ENCODE assay signal across 2 cellular contexts in the genomic region with DNA sequence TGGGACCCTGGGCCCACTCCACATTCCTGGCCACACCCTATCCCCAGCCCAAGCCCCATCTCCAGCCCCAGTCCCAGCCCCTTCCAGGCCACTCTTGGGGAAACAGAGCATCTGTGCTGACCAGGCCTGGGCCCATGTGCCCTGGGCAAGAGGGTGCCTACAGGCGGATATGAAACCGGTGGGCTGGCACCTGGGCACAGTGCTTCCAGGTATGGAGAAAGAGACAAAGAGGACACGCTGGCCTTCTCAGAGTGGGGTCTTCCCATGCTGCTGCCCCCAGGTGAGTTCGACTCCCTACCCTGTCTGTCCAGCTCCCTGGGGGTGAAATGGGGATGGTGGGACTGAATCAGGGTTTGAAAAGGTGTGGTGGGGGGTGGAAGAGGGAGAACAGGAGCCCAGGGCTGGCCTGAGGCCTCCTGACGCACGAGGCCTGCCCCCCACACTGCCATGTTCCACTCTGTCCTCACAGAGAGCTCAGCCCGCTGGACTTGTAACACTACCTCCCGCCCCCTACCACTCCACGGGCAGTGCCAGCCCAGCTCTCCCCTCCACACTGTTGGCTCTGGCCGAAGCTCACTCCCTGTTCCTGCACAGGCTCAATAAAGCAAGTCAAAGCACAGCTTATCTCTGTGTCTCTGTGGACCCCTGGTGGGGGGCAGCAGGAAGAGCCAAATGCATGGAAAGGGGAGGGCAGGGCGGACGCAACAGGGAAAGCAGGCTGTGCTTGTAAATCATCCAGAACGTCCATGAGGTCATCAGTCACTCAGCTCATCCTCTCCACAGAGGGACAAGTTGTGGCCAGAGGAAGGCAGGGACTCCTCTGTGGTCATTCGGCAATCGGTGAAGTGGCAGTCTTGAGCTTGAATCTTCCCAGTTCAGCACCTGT.
TF ChIP-seq lines count a peak whose summit lies in the region.

No MANE protein-coding gene starts in this region.

TF ChIP-seq in HEK293, 187 proteins besides CTCF, POLR2A, EP300 and RAD21 (continued from another document):
- TF ChIP-seq, protein P1, sequence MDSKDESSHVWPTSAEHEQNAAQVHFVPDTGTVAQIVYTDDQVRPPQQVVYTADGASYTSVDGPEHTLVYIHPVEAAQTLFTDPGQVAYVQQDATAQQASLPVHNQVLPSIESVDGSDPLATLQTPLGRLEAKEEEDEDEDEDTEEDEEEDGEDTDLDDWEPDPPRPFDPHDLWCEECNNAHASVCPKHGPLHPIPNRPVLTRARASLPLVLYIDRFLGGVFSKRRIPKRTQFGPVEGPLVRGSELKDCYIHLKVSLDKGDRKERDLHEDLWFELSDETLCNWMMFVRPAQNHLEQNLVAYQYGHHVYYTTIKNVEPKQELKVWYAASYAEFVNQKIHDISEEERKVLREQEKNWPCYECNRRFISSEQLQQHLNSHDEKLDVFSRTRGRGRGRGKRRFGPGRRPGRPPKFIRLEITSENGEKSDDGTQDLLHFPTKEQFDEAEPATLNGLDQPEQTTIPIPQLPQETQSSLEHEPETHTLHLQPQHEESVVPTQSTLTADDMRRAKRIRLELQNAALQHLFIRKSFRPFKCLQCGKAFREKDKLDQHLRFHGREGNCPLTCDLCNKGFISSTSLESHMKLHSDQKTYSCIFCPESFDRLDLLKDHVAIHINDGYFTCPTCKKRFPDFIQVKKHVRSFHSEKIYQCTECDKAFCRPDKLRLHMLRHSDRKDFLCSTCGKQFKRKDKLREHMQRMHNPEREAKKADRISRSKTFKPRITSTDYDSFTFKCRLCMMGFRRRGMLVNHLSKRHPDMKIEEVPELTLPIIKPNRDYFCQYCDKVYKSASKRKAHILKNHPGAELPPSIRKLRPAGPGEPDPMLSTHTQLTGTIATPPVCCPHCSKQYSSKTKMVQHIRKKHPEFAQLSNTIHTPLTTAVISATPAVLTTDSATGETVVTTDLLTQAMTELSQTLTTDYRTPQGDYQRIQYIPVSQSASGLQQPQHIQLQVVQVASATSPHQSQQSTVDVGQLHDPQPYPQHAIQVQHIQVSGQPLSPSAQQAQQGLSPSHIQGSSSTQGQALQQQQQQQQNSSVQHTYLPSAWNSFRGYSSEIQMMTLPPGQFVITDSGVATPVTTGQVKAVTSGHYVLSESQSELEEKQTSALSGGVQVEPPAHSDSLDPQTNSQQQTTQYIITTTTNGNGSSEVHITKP (tag by site-specific recombination; IDR thresholded peaks at IDR 0.05): peak; percentile 75
- TF ChIP-seq ZNF629 (tag by site-specific recombination; IDR thresholded peaks at IDR 0.05) (peak; percentile 52; the same call in 1 of the 2 replicates), YY1 (tag by site-specific recombination; IDR thresholded peaks at IDR 0.05) (no peak), ZNF530 (tag by site-specific recombination; IDR thresholded peaks at IDR 0.05; ENCODE audit: low read depth) (0 out of 2 replicates have a peak, but pooled peaks have one; percentile 34), ZNF341 (tag by site-specific recombination; IDR thresholded peaks at IDR 0.05; ENCODE audit: low read depth) (peak; percentile 89), TCF7L2 (IDR thresholded peaks at IDR 0.05; ENCODE audit: borderline replicate concordance, low read depth, low read length) (no peak), SP2 (tag by site-specific recombination; IDR thresholded peaks at IDR 0.05) (0 out of 2 replicates have a peak, but pooled peaks have one; percentile 11), ZNF24 (tag by site-specific recombination; IDR thresholded peaks at IDR 0.05) (no peak), ZIC2 (tag by site-specific recombination; IDR thresholded peaks at IDR 0.05) (peak; percentile 93)
- TF ChIP-seq, protein P2, sequence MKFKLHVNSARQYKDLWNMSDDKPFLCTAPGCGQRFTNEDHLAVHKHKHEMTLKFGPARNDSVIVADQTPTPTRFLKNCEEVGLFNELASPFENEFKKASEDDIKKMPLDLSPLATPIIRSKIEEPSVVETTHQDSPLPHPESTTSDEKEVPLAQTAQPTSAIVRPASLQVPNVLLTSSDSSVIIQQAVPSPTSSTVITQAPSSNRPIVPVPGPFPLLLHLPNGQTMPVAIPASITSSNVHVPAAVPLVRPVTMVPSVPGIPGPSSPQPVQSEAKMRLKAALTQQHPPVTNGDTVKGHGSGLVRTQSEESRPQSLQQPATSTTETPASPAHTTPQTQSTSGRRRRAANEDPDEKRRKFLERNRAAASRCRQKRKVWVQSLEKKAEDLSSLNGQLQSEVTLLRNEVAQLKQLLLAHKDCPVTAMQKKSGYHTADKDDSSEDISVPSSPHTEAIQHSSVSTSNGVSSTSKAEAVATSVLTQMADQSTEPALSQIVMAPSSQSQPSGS (tag by site-specific recombination; IDR thresholded peaks at IDR 0.05; ENCODE audit: low read depth): peak; percentile 75; the same call in 1 of the 2 replicates

TF ChIP-seq in WTC11, 78 proteins besides CTCF, POLR2A, EP300 and RAD21 (continued from another document):
- TF ChIP-seq, protein P3, sequence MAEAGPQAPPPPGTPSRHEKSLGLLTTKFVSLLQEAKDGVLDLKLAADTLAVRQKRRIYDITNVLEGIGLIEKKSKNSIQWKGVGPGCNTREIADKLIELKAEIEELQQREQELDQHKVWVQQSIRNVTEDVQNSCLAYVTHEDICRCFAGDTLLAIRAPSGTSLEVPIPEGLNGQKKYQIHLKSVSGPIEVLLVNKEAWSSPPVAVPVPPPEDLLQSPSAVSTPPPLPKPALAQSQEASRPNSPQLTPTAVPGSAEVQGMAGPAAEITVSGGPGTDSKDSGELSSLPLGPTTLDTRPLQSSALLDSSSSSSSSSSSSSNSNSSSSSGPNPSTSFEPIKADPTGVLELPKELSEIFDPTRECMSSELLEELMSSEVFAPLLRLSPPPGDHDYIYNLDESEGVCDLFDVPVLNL (CRISPR knock-in tag; IDR thresholded peaks at IDR 0.05; ENCODE audit: borderline replicate concordance, low read depth): no peak
- TF ChIP-seq CBFB (CRISPR knock-in tag; IDR thresholded peaks at IDR 0.05; ENCODE audit: low read depth): no peak
- TF ChIP-seq TCF7 (CRISPR knock-in tag; IDR thresholded peaks at IDR 0.05; ENCODE audit: low read depth): no peak
- no peak for TF ChIP-seq ZNF396 (CRISPR knock-in tag; IDR thresholded peaks at IDR 0.05; ENCODE audit: borderline replicate concordance)
- TF ChIP-seq NR3C1 (CRISPR knock-in tag; conservative IDR thresholded peaks at IDR 0.05; ENCODE audit: low read depth): no peak
- TF ChIP-seq SOX15 (CRISPR knock-in tag; IDR thresholded peaks at IDR 0.05): no peak
- TF ChIP-seq ZBTB21 (CRISPR knock-in tag; IDR thresholded peaks at IDR 0.05; ENCODE audit: borderline replicate concordance): no peak
- no peak for TF ChIP-seq FOXK1 (CRISPR knock-in tag; IDR thresholded peaks at IDR 0.05)
- TF ChIP-seq EMX1 (CRISPR knock-in tag; IDR thresholded peaks at IDR 0.05): no peak
- no peak for TF ChIP-seq ZNF138 (CRISPR knock-in tag; conservative IDR thresholded peaks at IDR 0.05)
- TF ChIP-seq, protein P4, sequence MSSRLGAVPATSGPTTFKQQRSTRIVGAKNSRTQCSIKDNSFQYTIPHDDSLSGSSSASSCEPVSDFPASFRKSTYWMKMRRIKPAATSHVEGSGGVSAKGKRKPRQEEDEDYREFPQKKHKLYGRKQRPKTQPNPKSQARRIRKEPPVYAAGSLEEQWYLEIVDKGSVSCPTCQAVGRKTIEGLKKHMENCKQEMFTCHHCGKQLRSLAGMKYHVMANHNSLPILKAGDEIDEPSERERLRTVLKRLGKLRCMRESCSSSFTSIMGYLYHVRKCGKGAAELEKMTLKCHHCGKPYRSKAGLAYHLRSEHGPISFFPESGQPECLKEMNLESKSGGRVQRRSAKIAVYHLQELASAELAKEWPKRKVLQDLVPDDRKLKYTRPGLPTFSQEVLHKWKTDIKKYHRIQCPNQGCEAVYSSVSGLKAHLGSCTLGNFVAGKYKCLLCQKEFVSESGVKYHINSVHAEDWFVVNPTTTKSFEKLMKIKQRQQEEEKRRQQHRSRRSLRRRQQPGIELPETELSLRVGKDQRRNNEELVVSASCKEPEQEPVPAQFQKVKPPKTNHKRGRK (CRISPR knock-in tag; IDR thresholded peaks at IDR 0.05; ENCODE audit: borderline replicate concordance): no peak
- no peak for TF ChIP-seq ZNF423 (CRISPR knock-in tag; IDR thresholded peaks at IDR 0.05)
- TF ChIP-seq, protein P5, sequence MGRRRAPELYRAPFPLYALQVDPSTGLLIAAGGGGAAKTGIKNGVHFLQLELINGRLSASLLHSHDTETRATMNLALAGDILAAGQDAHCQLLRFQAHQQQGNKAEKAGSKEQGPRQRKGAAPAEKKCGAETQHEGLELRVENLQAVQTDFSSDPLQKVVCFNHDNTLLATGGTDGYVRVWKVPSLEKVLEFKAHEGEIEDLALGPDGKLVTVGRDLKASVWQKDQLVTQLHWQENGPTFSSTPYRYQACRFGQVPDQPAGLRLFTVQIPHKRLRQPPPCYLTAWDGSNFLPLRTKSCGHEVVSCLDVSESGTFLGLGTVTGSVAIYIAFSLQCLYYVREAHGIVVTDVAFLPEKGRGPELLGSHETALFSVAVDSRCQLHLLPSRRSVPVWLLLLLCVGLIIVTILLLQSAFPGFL (CRISPR knock-in tag; IDR thresholded peaks at IDR 0.05; ENCODE audit: borderline replicate concordance): no peak
- no peak for TF ChIP-seq SP1 (CRISPR knock-in tag; conservative IDR thresholded peaks at IDR 0.05)
- TF ChIP-seq, protein P6, sequence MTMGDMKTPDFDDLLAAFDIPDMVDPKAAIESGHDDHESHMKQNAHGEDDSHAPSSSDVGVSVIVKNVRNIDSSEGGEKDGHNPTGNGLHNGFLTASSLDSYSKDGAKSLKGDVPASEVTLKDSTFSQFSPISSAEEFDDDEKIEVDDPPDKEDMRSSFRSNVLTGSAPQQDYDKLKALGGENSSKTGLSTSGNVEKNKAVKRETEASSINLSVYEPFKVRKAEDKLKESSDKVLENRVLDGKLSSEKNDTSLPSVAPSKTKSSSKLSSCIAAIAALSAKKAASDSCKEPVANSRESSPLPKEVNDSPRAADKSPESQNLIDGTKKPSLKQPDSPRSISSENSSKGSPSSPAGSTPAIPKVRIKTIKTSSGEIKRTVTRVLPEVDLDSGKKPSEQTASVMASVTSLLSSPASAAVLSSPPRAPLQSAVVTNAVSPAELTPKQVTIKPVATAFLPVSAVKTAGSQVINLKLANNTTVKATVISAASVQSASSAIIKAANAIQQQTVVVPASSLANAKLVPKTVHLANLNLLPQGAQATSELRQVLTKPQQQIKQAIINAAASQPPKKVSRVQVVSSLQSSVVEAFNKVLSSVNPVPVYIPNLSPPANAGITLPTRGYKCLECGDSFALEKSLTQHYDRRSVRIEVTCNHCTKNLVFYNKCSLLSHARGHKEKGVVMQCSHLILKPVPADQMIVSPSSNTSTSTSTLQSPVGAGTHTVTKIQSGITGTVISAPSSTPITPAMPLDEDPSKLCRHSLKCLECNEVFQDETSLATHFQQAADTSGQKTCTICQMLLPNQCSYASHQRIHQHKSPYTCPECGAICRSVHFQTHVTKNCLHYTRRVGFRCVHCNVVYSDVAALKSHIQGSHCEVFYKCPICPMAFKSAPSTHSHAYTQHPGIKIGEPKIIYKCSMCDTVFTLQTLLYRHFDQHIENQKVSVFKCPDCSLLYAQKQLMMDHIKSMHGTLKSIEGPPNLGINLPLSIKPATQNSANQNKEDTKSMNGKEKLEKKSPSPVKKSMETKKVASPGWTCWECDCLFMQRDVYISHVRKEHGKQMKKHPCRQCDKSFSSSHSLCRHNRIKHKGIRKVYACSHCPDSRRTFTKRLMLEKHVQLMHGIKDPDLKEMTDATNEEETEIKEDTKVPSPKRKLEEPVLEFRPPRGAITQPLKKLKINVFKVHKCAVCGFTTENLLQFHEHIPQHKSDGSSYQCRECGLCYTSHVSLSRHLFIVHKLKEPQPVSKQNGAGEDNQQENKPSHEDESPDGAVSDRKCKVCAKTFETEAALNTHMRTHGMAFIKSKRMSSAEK (CRISPR knock-in tag; IDR thresholded peaks at IDR 0.05; ENCODE audit: borderline replicate concordance): no peak
- TF ChIP-seq ZNF232 (CRISPR knock-in tag; IDR thresholded peaks at IDR 0.05): no peak
- no peak for TF ChIP-seq HMGA2 (CRISPR knock-in tag; IDR thresholded peaks at IDR 0.05)
- no peak for TF ChIP-seq CREB1 (CRISPR knock-in tag; IDR thresholded peaks at IDR 0.05)
- TF ChIP-seq ZNF121 (CRISPR knock-in tag; IDR thresholded peaks at IDR 0.05): no peak
